ENCODE assay signal across 8 cellular contexts in genomic region chr16:2532494-2533141, GRCh38. TPM values are rescaled to one million over a fixed set of nuclear protein-coding genes. Genes with fewer than 3 reads are reported as not detected.
DNase-seq lines count a peak whose midpoint lies in the region; TF ChIP-seq lines count a peak whose summit lies in the region.
"Had no signal": no experiment of that assay in that cellular context is flagged by ENCODE, and none has a peak within 500 bp of the region (broad histone marks: within the 10 kb centered on the region; RNA-seq: fewer than 3 reads in every experiment).

No MANE protein-coding gene starts in this region.

- peak overlapping the region; percentile 73 for H3K27ac ChIP-seq in WERI-Rb-1
- H3K27ac ChIP-seq in cingulate gyrus (ENCODE audit: low read depth, low read length), result peak overlapping the region; percentile 90
- peak overlapping the region; percentile 98 for H3K27ac ChIP-seq in liver (ENCODE audit: low read depth in 1 of 2, low read length in 2 of 2)

- H3K4me3 ChIP-seq in GM12875 (ENCODE audit: low read depth, low read length) (peak overlapping the region; percentile 46), WERI-Rb-1 (ENCODE audit: low read depth, low read length) (peak overlapping the region; percentile 60), liver (ENCODE audit: low read depth in 1 of 3, low read length in 3 of 3) (peak overlapping the region; percentile 42 to 59 (median 52))

- no peaks in the 10 kb centered on the region for H3K27me3 ChIP-seq in WERI-Rb-1 (ENCODE audit: insufficient read depth, low read depth, severe bottlenecking)
- H3K27me3 ChIP-seq in liver (ENCODE audit: control insufficient read depth in 4 of 4, insufficient read depth in 4 of 4, low read length in 3 of 4), result no peaks in the 10 kb centered on the region

- TF ChIP-seq CTCF in GM12875 (IDR thresholded peaks at IDR 0.05; ENCODE audit: borderline replicate concordance, insufficient read depth, low read depth, low read length) (no peak), WERI-Rb-1 (IDR thresholded peaks at IDR 0.05; ENCODE audit: low read depth, low read length) (no peak), liver (IDR thresholded peaks at IDR 0.05; ENCODE audit: low read depth, low read length, missing input control) (no peak)

- DNase-seq in NCI-H1105 (lab: John Stamatoyannopoulos, UW), result peak; percentile 35
- DNase-seq in WERI-Rb-1, result peak; percentile 76
- DNase-seq in stimulated activated CD4-positive, alpha-beta T cell treated with anti-CD3 and anti-CD28 coated beads, Interleukin-4, amount 100 ng/mL, for 48 hours (ENCODE audit: low read depth in 2 of 2), result peak; percentile 45 to 51
- DNase-seq in AG08395 (ENCODE audit: low spot score), result no peak

- H3K9me3 ChIP-seq in WERI-Rb-1 (ENCODE audit: severe bottlenecking) (no peaks in the 10 kb centered on the region), liver (ENCODE audit: control insufficient read depth in 4 of 4, low read length in 3 of 4) (no peaks in the 10 kb centered on the region)

- no peak for TF ChIP-seq RAD21 in liver (IDR thresholded peaks at IDR 0.05)

- H3K9ac ChIP-seq in liver (ENCODE audit: low read depth in 1 of 2, low read length in 2 of 2), result peak overlapping the region; percentile 81 to 89

- peaks cover 5 to 24% (median 11%) of the 10 kb centered on the region in 4 donors for H3K4me1 ChIP-seq in liver (ENCODE audit: control insufficient read depth in 4 of 4, insufficient read depth in 4 of 4, low read length in 3 of 4)

- H3K36me3 ChIP-seq in WERI-Rb-1 (peaks cover 20% of the 10 kb centered on the region), liver (ENCODE audit: control insufficient read depth in 4 of 4, insufficient read depth in 3 of 4, low read depth in 1 of 4, low read length in 3 of 4) (peaks cover 0 to 6% (median 0%) of the 10 kb centered on the region in 4 donors)

- 2% methylated on average over 37 of the region's 37 CpGs for WGBS in liver

TF ChIP-seq in liver, 16 proteins besides CTCF, POLR2A, EP300 and RAD21:
- TF ChIP-seq ATF3 (IDR thresholded peaks at IDR 0.05), result no peak
- TF ChIP-seq FOXA2 (IDR thresholded peaks at IDR 0.05), result no peak
- peak; percentile 42 for TF ChIP-seq YY1 (IDR thresholded peaks at IDR 0.05)
- TF ChIP-seq, protein P1, sequence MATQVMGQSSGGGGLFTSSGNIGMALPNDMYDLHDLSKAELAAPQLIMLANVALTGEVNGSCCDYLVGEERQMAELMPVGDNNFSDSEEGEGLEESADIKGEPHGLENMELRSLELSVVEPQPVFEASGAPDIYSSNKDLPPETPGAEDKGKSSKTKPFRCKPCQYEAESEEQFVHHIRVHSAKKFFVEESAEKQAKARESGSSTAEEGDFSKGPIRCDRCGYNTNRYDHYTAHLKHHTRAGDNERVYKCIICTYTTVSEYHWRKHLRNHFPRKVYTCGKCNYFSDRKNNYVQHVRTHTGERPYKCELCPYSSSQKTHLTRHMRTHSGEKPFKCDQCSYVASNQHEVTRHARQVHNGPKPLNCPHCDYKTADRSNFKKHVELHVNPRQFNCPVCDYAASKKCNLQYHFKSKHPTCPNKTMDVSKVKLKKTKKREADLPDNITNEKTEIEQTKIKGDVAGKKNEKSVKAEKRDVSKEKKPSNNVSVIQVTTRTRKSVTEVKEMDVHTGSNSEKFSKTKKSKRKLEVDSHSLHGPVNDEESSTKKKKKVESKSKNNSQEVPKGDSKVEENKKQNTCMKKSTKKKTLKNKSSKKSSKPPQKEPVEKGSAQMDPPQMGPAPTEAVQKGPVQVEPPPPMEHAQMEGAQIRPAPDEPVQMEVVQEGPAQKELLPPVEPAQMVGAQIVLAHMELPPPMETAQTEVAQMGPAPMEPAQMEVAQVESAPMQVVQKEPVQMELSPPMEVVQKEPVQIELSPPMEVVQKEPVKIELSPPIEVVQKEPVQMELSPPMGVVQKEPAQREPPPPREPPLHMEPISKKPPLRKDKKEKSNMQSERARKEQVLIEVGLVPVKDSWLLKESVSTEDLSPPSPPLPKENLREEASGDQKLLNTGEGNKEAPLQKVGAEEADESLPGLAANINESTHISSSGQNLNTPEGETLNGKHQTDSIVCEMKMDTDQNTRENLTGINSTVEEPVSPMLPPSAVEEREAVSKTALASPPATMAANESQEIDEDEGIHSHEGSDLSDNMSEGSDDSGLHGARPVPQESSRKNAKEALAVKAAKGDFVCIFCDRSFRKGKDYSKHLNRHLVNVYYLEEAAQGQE (IDR thresholded peaks at IDR 0.05), result peak; percentile 15
- no peak for TF ChIP-seq FOXA1 (IDR thresholded peaks at IDR 0.05)
- TF ChIP-seq SP1 (IDR thresholded peaks at IDR 0.05), result peak; percentile 8
- TF ChIP-seq GABPA (IDR thresholded peaks at IDR 0.05 in 1 of 2, conservative IDR thresholded peaks at IDR 0.05 in 1 of 2), result no peak

RNA-seq across cellular contexts. Expression of gene CEMP1, which starts 1.4 kb away (rescaled TPM):
- total RNA-seq in liver, result under 1 TPM; 0.17 to 0.23 TPM
- polyA plus RNA-seq in liver, result 1 to 10 TPM in 1 of 2 donors, under 1 TPM in 1; 0.06 to 1.6 TPM
- total RNA-seq: glomerular endothelial cell had no signal

RNA-seq across cellular contexts. Expression of gene PDPK1, which starts 5.2 kb away (rescaled TPM):
- total RNA-seq in liver, result 10 to 100 TPM; 20.5 to 28.1 TPM
- 10 to 100 TPM; 12.1 to 16.0 TPM for polyA plus RNA-seq in liver

RNA-seq across cellular contexts. Expression of gene AMDHD2, which starts 12.4 kb away (rescaled TPM):
- total RNA-seq in liver, result 10 to 100 TPM; 20.9 to 25.3 TPM
- polyA plus RNA-seq in liver, result 10 to 100 TPM in 1 of 2 donors, 1 to 10 TPM in 1; 7.5 to 10.4 TPM

RNA-seq across cellular contexts. Expression of gene ATP6V0C, which starts 18.9 kb away (rescaled TPM):
- total RNA-seq in liver, result 10 to 100 TPM; 17.6 to 27.3 TPM
- polyA plus RNA-seq in liver, result 100 to 1,000 TPM in 1 of 2 donors, 10 to 100 TPM in 1; 93.8 to 132 TPM

RNA-seq across cellular contexts. Expression of gene TBC1D24, which starts 57.7 kb away (rescaled TPM):
- total RNA-seq in liver, result 10 to 100 TPM; 14.6 to 22.3 TPM
- polyA plus RNA-seq in liver, result 1 to 10 TPM; 8.4 TPM
